In genomic region chr12:3207858-3208257, GRCh38 we compare ENCODE assay signal across 8 cellular contexts.
A peak's percentile ranks its signal among the peaks of the same experiment; 100 is the strongest.
DNase-seq lines count a peak whose midpoint lies in the region; ATAC-seq and TF ChIP-seq lines count a peak whose summit lies in the region.

No MANE protein-coding gene starts in this region.

- no peaks in the 10 kb centered on the region for H3K4me1 ChIP-seq in endodermal cell (ENCODE audit: control insufficient read depth, insufficient read depth, low read length)

- no peaks in the 10 kb centered on the region for H3K9me3 Mint-ChIP-seq in activated CD8-positive, alpha-beta memory T cell treated with anti-CD3 and anti-CD28 coated beads, Interleukin-2, amount 10 ng/mL, durations not matched to agents 7 days and 5 days (ENCODE audit: low read depth)
- no peaks in the 10 kb centered on the region for H3K9me3 Mint-ChIP-seq in endodermal cell
- H3K9me3 Mint-ChIP-seq in osteocyte (ENCODE audit: unreplicated experiment), result no peaks in the 10 kb centered on the region

- no peak for TF ChIP-seq POLR2A in lower leg skin (IDR thresholded peaks at IDR 0.05)

- H3K27ac ChIP-seq in endodermal cell (ENCODE audit: low read depth, low read length), result no peak overlapping the region

- ATAC-seq in activated CD8-positive, alpha-beta memory T cell treated with anti-CD3 and anti-CD28 coated beads, Interleukin-2, amount 10 ng/mL, durations not matched to agents 7 days and 5 days, result peak; percentile 33
- no peak for ATAC-seq in HG02938 (IDR thresholded peaks at IDR 0.05; ENCODE audit: unreplicated experiment)

- no peaks in the 10 kb centered on the region for H3K4me1 Mint-ChIP-seq in activated CD8-positive, alpha-beta memory T cell treated with anti-CD3 and anti-CD28 coated beads, Interleukin-2, amount 10 ng/mL, durations not matched to agents 7 days and 5 days
- H3K4me1 Mint-ChIP-seq in endodermal cell (peaks cover 24% of the 10 kb centered on the region), osteocyte (ENCODE audit: unreplicated experiment) (peaks cover 31% of the 10 kb centered on the region)

- DNase-seq in activated CD8-positive, alpha-beta memory T cell treated with anti-CD3 and anti-CD28 coated beads, Interleukin-2, amount 10 ng/mL, durations not matched to agents 7 days and 5 days, result no peak
- DNase-seq in activated CD8-positive, alpha-beta memory T cell treated with anti-CD3 and anti-CD28 coated beads for 24 hours, result no peak
- DNase-seq in NCI-H146 treated with DMSO at 0.1 percent for 48 hours (lab: John Stamatoyannopoulos, UW; ENCODE audit: unreplicated experiment) (peak; percentile 71), endodermal cell (peak; percentile 93), osteocyte (ENCODE audit: extremely low spot score, unreplicated experiment) (no peak), GDM1 (lab: John Stamatoyannopoulos, UW) (no peak), lower leg skin (ENCODE audit: low spot score in 2 of 2) (no peak)

- CTCF ChIA-PET in activated CD8-positive, alpha-beta memory T cell treated with anti-CD3 and anti-CD28 coated beads, Interleukin-2, amount 10 ng/mL, durations not matched to agents 7 days and 5 days (lab: Charles Lee), result interaction anchor here (0.9 to 3.0 kb wide), 4 partner anchors 67 to 135 kb away, joined by 4 to 9 read pairs (median 6); no protein-coding TSS in a partner anchor

- H3K9ac ChIP-seq in endodermal cell (ENCODE audit: extremely low read depth, low read length, poor library complexity, severe bottlenecking), result no peak overlapping the region

- intact Hi-C loops in lower leg skin (cut with DNase I; ENCODE audit: low total_unique reads), result no loop called here

- 79 to 87% methylated on average over 8 to 13 of the region's 13 CpGs for WGBS in endodermal cell (ENCODE audit: insufficient coverage in 1 of 2, insufficient read length in 1 of 2), 2 experiments
- WGBS in lower leg skin, 2 donors, result 80 to 93% methylated on average over 13 of the region's 13 CpGs

- H3K27ac Mint-ChIP-seq in activated CD8-positive, alpha-beta memory T cell treated with anti-CD3 and anti-CD28 coated beads, Interleukin-2, amount 10 ng/mL, durations not matched to agents 7 days and 5 days, result no peak overlapping the region
- H3K27ac Mint-ChIP-seq in endodermal cell (peak overlapping the region; percentile 53), osteocyte (ENCODE audit: unreplicated experiment) (no peak overlapping the region)

- TF ChIP-seq CTCF in endodermal cell (conservative IDR thresholded peaks at IDR 0.05) (peak; percentile 100), osteocyte (IDR thresholded peaks at IDR 0.05) (peak; percentile 33), lower leg skin (IDR thresholded peaks at IDR 0.05) (no peak)

- no peak overlapping the region for H3K4me3 Mint-ChIP-seq in activated CD8-positive, alpha-beta memory T cell treated with anti-CD3 and anti-CD28 coated beads, Interleukin-2, amount 10 ng/mL, durations not matched to agents 7 days and 5 days
- H3K4me3 Mint-ChIP-seq in endodermal cell (no peak overlapping the region), osteocyte (ENCODE audit: unreplicated experiment) (no peak overlapping the region)

- H3K36me3 Mint-ChIP-seq in activated CD8-positive, alpha-beta memory T cell treated with anti-CD3 and anti-CD28 coated beads, Interleukin-2, amount 10 ng/mL, durations not matched to agents 7 days and 5 days, result no peaks in the 10 kb centered on the region
- peaks cover 9% of the 10 kb centered on the region for H3K36me3 Mint-ChIP-seq in endodermal cell (ENCODE audit: low read depth)
- H3K36me3 Mint-ChIP-seq in osteocyte (ENCODE audit: unreplicated experiment), result peaks cover 4% of the 10 kb centered on the region

- no peak overlapping the region for H3K4me3 ChIP-seq in endodermal cell (ENCODE audit: low read length)
- no peak overlapping the region for H3K4me3 ChIP-seq in lower leg skin (ENCODE audit: low read depth, poor library complexity, severe bottlenecking)

- no peaks in the 10 kb centered on the region for H3K36me3 ChIP-seq in endodermal cell (ENCODE audit: control insufficient read depth, insufficient read depth, low read length)

- peaks cover 22% of the 10 kb centered on the region for H3K27me3 Mint-ChIP-seq in activated CD8-positive, alpha-beta memory T cell treated with anti-CD3 and anti-CD28 coated beads, Interleukin-2, amount 10 ng/mL, durations not matched to agents 7 days and 5 days
- H3K27me3 Mint-ChIP-seq in endodermal cell (ENCODE audit: insufficient read depth) (peaks cover 1% of the 10 kb centered on the region), osteocyte (ENCODE audit: unreplicated experiment) (no peaks in the 10 kb centered on the region)

- H3K27me3 ChIP-seq in endodermal cell (ENCODE audit: control insufficient read depth, insufficient read depth, low read length, poor library complexity, severe bottlenecking), result no peaks in the 10 kb centered on the region

- H3K9me3 ChIP-seq in endodermal cell (ENCODE audit: control insufficient read depth, low read length), result no peaks in the 10 kb centered on the region

Comparison
In these comparisons a context has a peak if more than half of its experiments do, and no peak if none do; other contexts are left out.
1. DNase-seq: peak in NCI-H146 treated with DMSO at 0.1 percent for 48 hours (single experiment) and endodermal cell (single experiment); none in activated CD8-positive, alpha-beta memory T cell treated with anti-CD3 and anti-CD28 coated beads, Interleukin-2, amount 10 ng/mL, durations not matched to agents 7 days and 5 days (single experiment), activated CD8-positive, alpha-beta memory T cell treated with anti-CD3 and anti-CD28 coated beads for 24 hours (single experiment), osteocyte (single experiment), GDM1 (single experiment) and lower leg skin (0 of 2).
2. CTCF ChIP-seq: peak in endodermal cell (single experiment) and osteocyte (single experiment); none in lower leg skin (0 of 3).